Comparison of ENCODE assay signal across 33 cellular contexts in genomic region chrX:12611471-12611870, GRCh38.
DNase-seq lines count a peak whose midpoint lies in the region; ATAC-seq and TF ChIP-seq lines count a peak whose summit lies in the region.
"Had no signal": no experiment of that assay in that cellular context is flagged by ENCODE, and none has a peak within 500 bp of the region (broad histone marks: within the 10 kb centered on the region; RNA-seq: fewer than 3 reads in every experiment).

No MANE protein-coding gene starts in this region.

- no peak overlapping the region for H3K4me3 ChIP-seq in GM06990 (replicated peaks; ENCODE audit: low read depth, low read length)
- no peak overlapping the region for H3K4me3 ChIP-seq in left ventricle myocardium inferior
- H3K4me3 ChIP-seq: right atrium auricular region, smooth muscle cell, thoracic aorta had no signal

- H3K9me3 ChIP-seq in left ventricle myocardium inferior (replicated peaks), result no peaks in the 10 kb centered on the region
- H3K9me3 ChIP-seq: right atrium auricular region, thoracic aorta had no signal

- no peak for TF ChIP-seq CTCF in GM06990 (IDR thresholded peaks at IDR 0.05; ENCODE audit: insufficient read depth, low read length, poor library complexity, severe bottlenecking)
- TF ChIP-seq CTCF in HFFc6 (IDR thresholded peaks at IDR 0.05), result no peak
- no peak for TF ChIP-seq CTCF in left ventricle myocardium inferior (IDR thresholded peaks at IDR 0.05; ENCODE audit: borderline replicate concordance)

- H3K27me3 ChIP-seq in GM06990 (replicated peaks; ENCODE audit: control insufficient read depth, insufficient read depth, low read length) (no peaks in the 10 kb centered on the region), left ventricle myocardium inferior (ENCODE audit: low read depth) (no peaks in the 10 kb centered on the region)
- H3K27me3 ChIP-seq: brain microvascular endothelial cell, right atrium auricular region had no signal

- H3K27ac ChIP-seq in left ventricle myocardium inferior (replicated peaks), result no peak overlapping the region
- H3K27ac ChIP-seq: brain microvascular endothelial cell, parathyroid adenoma, right atrium auricular region, thoracic aorta had no signal

- no peaks in the 10 kb centered on the region for H3K36me3 ChIP-seq in GM06990 (ENCODE audit: control insufficient read depth, insufficient read depth, low read length)
- no peaks in the 10 kb centered on the region for H3K36me3 ChIP-seq in left ventricle myocardium inferior
- H3K36me3 ChIP-seq: brain microvascular endothelial cell, right atrium auricular region, thoracic aorta had no signal

- peak overlapping the region; percentile 32; the same call in 1 of the 2 replicates for H3K4me3 Mint-ChIP-seq in HFFc6
- H3K4me3 Mint-ChIP-seq: activated CD4-positive, alpha-beta T cell treated with anti-CD3 and anti-CD28 coated beads, Interleukin-2, amount 10 ng/mL, durations not matched to agents 24 days and 14 days; activated naive CD4-positive, alpha-beta T cell treated with anti-CD3 and anti-CD28 coated beads, Interleukin-2, amount 50 U/mL, for 24 hours; CD14-positive monocyte; endodermal cell; neural crest cell; WTC11 had no signal

- peaks cover 9% of the 10 kb centered on the region; the same call in 1 of the 2 replicates for H3K4me1 Mint-ChIP-seq in HFFc6 (ENCODE audit: low read depth)
- H3K4me1 Mint-ChIP-seq: activated CD4-positive, alpha-beta T cell treated with anti-CD3 and anti-CD28 coated beads, Interleukin-2, amount 10 ng/mL, durations not matched to agents 24 days and 14 days; activated naive CD4-positive, alpha-beta T cell treated with anti-CD3 and anti-CD28 coated beads, Interleukin-2, amount 50 U/mL, for 24 hours; endodermal cell; neural crest cell; WTC11 had no signal

- no peaks in the 10 kb centered on the region for H3K9me3 Mint-ChIP-seq in HFFc6
- H3K9me3 Mint-ChIP-seq: activated CD4-positive, alpha-beta T cell treated with anti-CD3 and anti-CD28 coated beads, Interleukin-2, amount 10 ng/mL, durations not matched to agents 24 days and 14 days; activated naive CD4-positive, alpha-beta T cell treated with anti-CD3 and anti-CD28 coated beads, Interleukin-2, amount 50 U/mL, for 24 hours; WTC11 had no signal

- no peaks in the 10 kb centered on the region for H3K36me3 Mint-ChIP-seq in HFFc6 (ENCODE audit: low read depth)
- H3K36me3 Mint-ChIP-seq: activated naive CD4-positive, alpha-beta T cell treated with anti-CD3 and anti-CD28 coated beads, Interleukin-2, amount 50 U/mL, for 24 hours; CD14-positive monocyte; WTC11 had no signal

- intact Hi-C loops in left ventricle myocardium inferior (cut with micrococcal nuclease), result no loop called here

- H3K4me1 ChIP-seq in left ventricle myocardium inferior, result no peaks in the 10 kb centered on the region
- H3K4me1 ChIP-seq: parathyroid adenoma, right atrium auricular region had no signal

- ATAC-seq in GM19025 (IDR thresholded peaks at IDR 0.05; ENCODE audit: low read depth, unreplicated experiment) (peak; percentile 58), HG03460 (IDR thresholded peaks at IDR 0.05; ENCODE audit: unreplicated experiment) (peak; percentile 57), HG03521 (IDR thresholded peaks at IDR 0.05; ENCODE audit: unreplicated experiment) (no peak)
- ATAC-seq: esophagus mucosa, HepG2, left ventricle myocardium superior, WTC11 had no signal

- TF ChIP-seq POLR2A in erythroblast (IDR thresholded peaks at IDR 0.05; ENCODE audit: low read length), result no peak

- peaks cover 2% of the 10 kb centered on the region; the same call in 1 of the 2 replicates for H3K27me3 Mint-ChIP-seq in HFFc6 (ENCODE audit: insufficient read depth)
- H3K27me3 Mint-ChIP-seq: activated CD4-positive, alpha-beta T cell treated with anti-CD3 and anti-CD28 coated beads, Interleukin-2, amount 10 ng/mL, durations not matched to agents 24 days and 14 days had no signal

- peak; percentile 3 for DNase-seq in GM06990 (ENCODE audit: extremely low read depth, insufficient read length)
- no peak for DNase-seq in HFFc6
- DNase-seq in left ventricle myocardium inferior, result no peak
- no peak for DNase-seq in erythroblast (lab: John Stamatoyannopoulos, UW)
- no peak for DNase-seq in GF-D8 (lab: John Stamatoyannopoulos, UW)
- DNase-seq: activated CD4-positive, alpha-beta T cell treated with anti-CD3 and anti-CD28 coated beads, Interleukin-2, amount 10 ng/mL, durations not matched to agents 24 days and 14 days; amniotic stem cell; brain microvascular endothelial cell; Calu3; cerebellar nuclear complex; dermis blood vessel endothelial cell; DMS79; endodermal cell; glutamatergic neuron; left ventricle myocardium superior; NCI-H1436 treated with DMSO at 0.1 percent for 48 hours; NCI-H2081 treated with DMSO at 0.1 percent for 48 hours; RPMI8226; stimulated activated naive CD4-positive, alpha-beta T cell treated with Interleukin-2 at 50 U/mL for 16 hours; T1000 had no signal

- no peak overlapping the region for H3K27ac Mint-ChIP-seq in HFFc6
- H3K27ac Mint-ChIP-seq: activated CD4-positive, alpha-beta T cell treated with anti-CD3 and anti-CD28 coated beads, Interleukin-2, amount 10 ng/mL, durations not matched to agents 24 days and 14 days; activated naive CD4-positive, alpha-beta T cell treated with anti-CD3 and anti-CD28 coated beads, Interleukin-2, amount 50 U/mL, for 24 hours; CD14-positive monocyte; endodermal cell; WTC11 had no signal
